ENCODE assay signal across 10 cellular contexts in genomic region chr2:105772362-105772761, GRCh38. TPM values are rescaled to one million over a fixed set of nuclear protein-coding genes. Genes with fewer than 3 reads are reported as not detected.
DNase-seq lines count a peak whose midpoint lies in the region; ATAC-seq and TF ChIP-seq lines count a peak whose summit lies in the region.
"Had no signal": no experiment of that assay in that cellular context is flagged by ENCODE, and none has a peak within 500 bp of the region (broad histone marks: within the 10 kb centered on the region; RNA-seq: fewer than 3 reads in every experiment).

No MANE protein-coding gene starts in this region.

- peaks cover 30% of the 10 kb centered on the region for H3K36me3 Mint-ChIP-seq in stimulated activated naive CD8-positive, alpha-beta T cell treated with anti-CD3 and anti-CD28 coated beads, Interleukin-15, Interleukin-2, amounts not matched to agents 100 ng/mL and 50 ng/mL, for 24 hours (ENCODE audit: low read depth)
- H3K36me3 Mint-ChIP-seq in natural killer cell treated with Interleukin-12 subunit alpha and Interleukin-12 subunit beta and Interleukin-15 and Interleukin-18, amount 100 ng/mL, for 72 hours, result no peaks in the 10 kb centered on the region

- peaks cover 4% of the 10 kb centered on the region for H3K36me3 ChIP-seq in effector memory CD4-positive, alpha-beta T cell (ENCODE audit: control insufficient read depth, insufficient read depth, low read length)
- H3K36me3 ChIP-seq in vagina, result no peaks in the 10 kb centered on the region

- no peaks in the 10 kb centered on the region for H3K27me3 ChIP-seq in effector memory CD4-positive, alpha-beta T cell (replicated peaks; ENCODE audit: control insufficient read depth, insufficient read depth, low read length, poor library complexity, severe bottlenecking)
- no peaks in the 10 kb centered on the region for H3K27me3 ChIP-seq in vagina

- no peak overlapping the region for H3K4me3 Mint-ChIP-seq in stimulated activated naive CD8-positive, alpha-beta T cell treated with anti-CD3 and anti-CD28 coated beads, Interleukin-15, Interleukin-2, amounts not matched to agents 100 ng/mL and 50 ng/mL, for 24 hours
- H3K4me3 Mint-ChIP-seq in natural killer cell treated with Interleukin-12 subunit alpha and Interleukin-12 subunit beta and Interleukin-15 and Interleukin-18, amount 100 ng/mL, for 72 hours, result no peak overlapping the region
- H3K4me3 Mint-ChIP-seq: neural crest cell had no signal

- H3K27me3 Mint-ChIP-seq in stimulated activated naive CD8-positive, alpha-beta T cell treated with anti-CD3 and anti-CD28 coated beads, Interleukin-15, Interleukin-2, amounts not matched to agents 100 ng/mL and 50 ng/mL, for 24 hours, result no peaks in the 10 kb centered on the region
- H3K27me3 Mint-ChIP-seq in natural killer cell treated with Interleukin-12 subunit alpha and Interleukin-12 subunit beta and Interleukin-15 and Interleukin-18, amount 100 ng/mL, for 72 hours, result no peaks in the 10 kb centered on the region

- no peak for TF ChIP-seq CTCF in vagina (IDR thresholded peaks at IDR 0.05)

- no peak for ATAC-seq in stimulated activated naive CD8-positive, alpha-beta T cell treated with anti-CD3 and anti-CD28 coated beads, Interleukin-15, Interleukin-2, amounts not matched to agents 100 U/mL and 50 U/mL, for 24 hours
- no peak for ATAC-seq in natural killer cell treated with Interleukin-12 subunit alpha and Interleukin-12 subunit beta and Interleukin-15 and Interleukin-18, amount 100 ng/mL, for 72 hours
- no peak for ATAC-seq in HG02884 (IDR thresholded peaks at IDR 0.05; ENCODE audit: unreplicated experiment)

- peaks cover 85% of the 10 kb centered on the region for H3K4me1 ChIP-seq in effector memory CD4-positive, alpha-beta T cell (ENCODE audit: control insufficient read depth, insufficient read depth, low read length, poor library complexity, severe bottlenecking)
- peaks cover 64% of the 10 kb centered on the region for H3K4me1 ChIP-seq in vagina

- intact Hi-C loops in vagina (cut with DNase I), result no loop called here

- H3K27ac ChIP-seq in effector memory CD4-positive, alpha-beta T cell (ENCODE audit: insufficient read depth, low read length, poor library complexity, severe bottlenecking), result peak overlapping the region; percentile 29
- H3K27ac ChIP-seq in vagina, result peak overlapping the region; percentile 7

- H3K9me3 Mint-ChIP-seq in stimulated activated naive CD8-positive, alpha-beta T cell treated with anti-CD3 and anti-CD28 coated beads, Interleukin-15, Interleukin-2, amounts not matched to agents 100 ng/mL and 50 ng/mL, for 24 hours, result no peaks in the 10 kb centered on the region
- no peaks in the 10 kb centered on the region for H3K9me3 Mint-ChIP-seq in natural killer cell treated with Interleukin-12 subunit alpha and Interleukin-12 subunit beta and Interleukin-15 and Interleukin-18, amount 100 ng/mL, for 72 hours
- H3K9me3 Mint-ChIP-seq: neural crest cell had no signal

- TF ChIP-seq POLR2A in vagina (IDR thresholded peaks at IDR 0.05), result no peak

- peak overlapping the region; percentile 98 for H3K27ac Mint-ChIP-seq in stimulated activated naive CD8-positive, alpha-beta T cell treated with anti-CD3 and anti-CD28 coated beads, Interleukin-15, Interleukin-2, amounts not matched to agents 100 ng/mL and 50 ng/mL, for 24 hours
- H3K27ac Mint-ChIP-seq in natural killer cell treated with Interleukin-12 subunit alpha and Interleukin-12 subunit beta and Interleukin-15 and Interleukin-18, amount 100 ng/mL, for 72 hours, result peak overlapping the region; percentile 90 to 92

- no peak for DNase-seq in stimulated activated naive CD8-positive, alpha-beta T cell treated with anti-CD3 and anti-CD28 coated beads, Interleukin-15, Interleukin-2, amounts not matched to agents 100 U/mL and 50 U/mL, for 24 hours
- DNase-seq in effector memory CD4-positive, alpha-beta T cell, result no peak
- DNase-seq in natural killer cell treated with Interleukin-12 subunit alpha and Interleukin-12 subunit beta and Interleukin-15 and Interleukin-18, amount 100 ng/mL, for 72 hours (ENCODE audit: low spot score), result no peak
- DNase-seq in vagina (ENCODE audit: extremely low spot score in 2 of 2) (no peak), SKM-1 treated with dmso at 0.1 percent for 144 hours (lab: John Stamatoyannopoulos, UW; ENCODE audit: unreplicated experiment) (no peak), midbrain (lab: John Stamatoyannopoulos, UW) (no peak)
- DNase-seq: NCI-H1694 had no signal

- no peaks in the 10 kb centered on the region for H3K9me3 ChIP-seq in effector memory CD4-positive, alpha-beta T cell (ENCODE audit: control insufficient read depth, low read length)
- H3K9me3 ChIP-seq in vagina, result no peaks in the 10 kb centered on the region

- no peak overlapping the region for H3K4me3 ChIP-seq in effector memory CD4-positive, alpha-beta T cell (ENCODE audit: insufficient read depth, low read depth, low read length, poor library complexity, severe bottlenecking)
- H3K4me3 ChIP-seq in vagina, result peak overlapping the region in 1 of 2 donors; percentile 5

- peaks cover 98% of the 10 kb centered on the region for H3K4me1 Mint-ChIP-seq in stimulated activated naive CD8-positive, alpha-beta T cell treated with anti-CD3 and anti-CD28 coated beads, Interleukin-15, Interleukin-2, amounts not matched to agents 100 ng/mL and 50 ng/mL, for 24 hours (ENCODE audit: low read depth)
- peaks cover 64 to 69% of the 10 kb centered on the region in 2 donors for H3K4me1 Mint-ChIP-seq in natural killer cell treated with Interleukin-12 subunit alpha and Interleukin-12 subunit beta and Interleukin-15 and Interleukin-18, amount 100 ng/mL, for 72 hours (ENCODE audit: low read depth in 2 of 2)

RNA-seq across cellular contexts. Expression of gene NCK2, which starts 27.6 kb away (rescaled TPM):
- 10 to 100 TPM; 44.7 to 47.4 TPM for total RNA-seq in natural killer cell treated with Interleukin-12 subunit alpha and Interleukin-12 subunit beta and Interleukin-15 and Interleukin-18, amount 100 ng/mL, for 72 hours
- total RNA-seq in vagina, result 45.9 TPM
